ENCODE assay signal across 8 cellular contexts in genomic region chr10:56622335-56622973, GRCh38.
DNase-seq lines count a peak whose midpoint lies in the region; ATAC-seq and TF ChIP-seq lines count a peak whose summit lies in the region.

No MANE protein-coding gene starts in this region.

- H3K27me3 ChIP-seq in endocrine pancreas (ENCODE audit: control insufficient read depth, insufficient read depth, low read length) (no peaks in the 10 kb centered on the region), tibial artery (no peaks in the 10 kb centered on the region)

- in situ Hi-C loops in GM13977 (cut with MboI; ENCODE audit: low pct_unique_long_range_greater_than_20kb, low sequenced_read_pairs, unreplicated experiment): no loop called here

- peak; percentile 80 for ATAC-seq in GM21447 (IDR thresholded peaks at IDR 0.05; ENCODE audit: unreplicated experiment)

- no peak overlapping the region for H3K27ac ChIP-seq in tibial artery

- DNase-seq in GM13977 (ENCODE audit: low spot score): peak; percentile 17
- peak; percentile 32 for DNase-seq in HT1080 (ENCODE audit: low read depth)
- DNase-seq in epidermal melanocyte (ENCODE audit: insufficient read length, low spot score): no peak
- no peak for DNase-seq in SK-N-DZ (ENCODE audit: low spot score)
- no peak for DNase-seq in tibial artery
- DNase-seq in GF-D8 (lab: John Stamatoyannopoulos, UW): no peak

- no peaks in the 10 kb centered on the region for H3K9me3 ChIP-seq in endocrine pancreas (ENCODE audit: control insufficient read depth, low read length)
- no peaks in the 10 kb centered on the region for H3K9me3 ChIP-seq in tibial artery

- H3K9ac ChIP-seq in endocrine pancreas (ENCODE audit: control insufficient read depth, insufficient read depth, low read length): no peak overlapping the region

- peak overlapping the region; percentile 69 for H3K4me3 ChIP-seq in endocrine pancreas (ENCODE audit: control insufficient read depth, insufficient read depth, low read length)
- no peak overlapping the region for H3K4me3 ChIP-seq in tibial artery

- intact Hi-C loops in tibial artery (cut with DNase I; ENCODE audit: low total_unique reads): no loop called here

- no peak for TF ChIP-seq CTCF in GM13977 (IDR thresholded peaks at IDR 0.05; ENCODE audit: extremely low read depth, insufficient read depth, missing control alignments)
- no peak for TF ChIP-seq CTCF in tibial artery (IDR thresholded peaks at IDR 0.05)

- H3K36me3 ChIP-seq in endocrine pancreas (ENCODE audit: control insufficient read depth, insufficient read depth, low read length) (no peaks in the 10 kb centered on the region), tibial artery (no peaks in the 10 kb centered on the region)

- H3K4me1 ChIP-seq in endocrine pancreas (ENCODE audit: control insufficient read depth, insufficient read depth, low read length) (no peaks in the 10 kb centered on the region), tibial artery (no peaks in the 10 kb centered on the region)

Comparison
In these comparisons a context has a peak if more than half of its experiments do, and no peak if none do; other contexts are left out.
1. DNase-seq: peak in GM13977 (single experiment) and HT1080 (single experiment); none in epidermal melanocyte (single experiment), SK-N-DZ (single experiment), tibial artery (0 of 2) and GF-D8 (single experiment).